Comparison of ENCODE assay signal across 11 cellular contexts in genomic region chr20:3727333-3728035, GRCh38. TPM values are rescaled to one million over a fixed set of nuclear protein-coding genes. Genes with fewer than 3 reads are reported as not detected.
DNase-seq lines count a peak whose midpoint lies in the region; ATAC-seq and TF ChIP-seq lines count a peak whose summit lies in the region.
"Had no signal": no experiment of that assay in that cellular context is flagged by ENCODE, and none has a peak within 500 bp of the region (broad histone marks: within the 10 kb centered on the region; RNA-seq: fewer than 3 reads in every experiment).

No MANE protein-coding gene starts in this region.

- ATAC-seq in psoas muscle: peak in 3 of 4 donors; percentile 13 to 35 (median 27)
- ATAC-seq in T-helper 17 cell: no peak
- ATAC-seq: GM12878 had no signal

- H3K36me3 Mint-ChIP-seq in T-helper 17 cell (ENCODE audit: low read depth): peaks cover 13% of the 10 kb centered on the region

- H3K9me3 ChIP-seq in psoas muscle: no peaks in the 10 kb centered on the region
- H3K9me3 ChIP-seq in T-helper 17 cell (ENCODE audit: control insufficient read depth, low read length, poor library complexity, severe bottlenecking): no peaks in the 10 kb centered on the region
- H3K9me3 ChIP-seq: upper lobe of left lung had no signal

- no peak overlapping the region for H3K27ac Mint-ChIP-seq in T-helper 17 cell
- H3K27ac Mint-ChIP-seq: progenitor cell of endocrine pancreas had no signal

- peaks cover 75% of the 10 kb centered on the region for H3K27me3 Mint-ChIP-seq in T-helper 17 cell

- 17 to 22% (median 20%) methylated on average over 12 of the region's 12 CpGs for WGBS in psoas muscle, 3 donors

- H3K4me1 Mint-ChIP-seq in T-helper 17 cell: peaks cover 9% of the 10 kb centered on the region

- H3K27ac ChIP-seq in psoas muscle: peak overlapping the region; percentile 7

- TF ChIP-seq CTCF in psoas muscle (IDR thresholded peaks at IDR 0.05): no peak

- H3K4me3 ChIP-seq in psoas muscle: no peak overlapping the region
- H3K4me3 ChIP-seq: GM12878, upper lobe of left lung had no signal

- no peaks in the 10 kb centered on the region for H3K4me1 ChIP-seq in psoas muscle

- no peaks in the 10 kb centered on the region for H3K36me3 ChIP-seq in psoas muscle (ENCODE audit: insufficient read depth in 1 of 2, low read depth in 1 of 2)
- H3K36me3 ChIP-seq: upper lobe of left lung had no signal

- H3K27me3 ChIP-seq in psoas muscle (ENCODE audit: insufficient read depth in 3 of 3, low read length in 2 of 3): peaks cover 0 to 29% (median 0%) of the 10 kb centered on the region in 3 donors

- intact Hi-C loops in psoas muscle (cut with DNase I): no loop called here

- no peak overlapping the region for H3K4me3 Mint-ChIP-seq in T-helper 17 cell

- DNase-seq in H4 (ENCODE audit: low spot score): peak; percentile 37
- peak; percentile 52 for DNase-seq in epidermal melanocyte (ENCODE audit: insufficient read length, low spot score)
- peak in 1 of 2 donors; percentile 39 for DNase-seq in psoas muscle
- DNase-seq in glomerular visceral epithelial cell (ENCODE audit: extremely low spot score): no peak
- DNase-seq in T-helper 17 cell: no peak
- no peak for DNase-seq in activated CD8-positive, alpha-beta memory T cell treated with anti-CD3 and anti-CD28 coated beads for 24 hours
- DNase-seq: NCI-H526 treated with DMSO at 0.1 percent for 48 hours, upper lobe of left lung had no signal

RNA-seq across cellular contexts. Expression of gene HSPA12B, which starts 5.0 kb away (rescaled TPM):
- 0.12 TPM in 1 of 2 replicates, not detected in the other for total RNA-seq in H4 (2014; rRNA removed; shearing (Covaris generic))
- total RNA-seq in psoas muscle (1 to 10 TPM; 5.7 to 9.7 (median 8.2) TPM), T-helper 17 cell (not detected)
- 1 to 10 TPM; 4.0 to 7.6 (median 7.5) TPM for polyA plus RNA-seq in psoas muscle
- total RNA-seq: GM12878, progenitor cell of endocrine pancreas had no signal

RNA-seq across cellular contexts. Expression of gene SIGLEC1, which starts 15.1 kb away (rescaled TPM):
- total RNA-seq in H4 (2014; rRNA removed; shearing (Covaris generic)): 0.02 TPM in 1 of 2 replicates, not detected in the other
- total RNA-seq in psoas muscle (1 to 10 TPM; 2.3 to 6.2 (median 3.5) TPM), T-helper 17 cell (under 1 TPM; 0.10 to 0.13 TPM)
- polyA plus RNA-seq in psoas muscle: 1 to 10 TPM in 2 of 3 donors, under 1 TPM in 1; 0.98 to 2.6 (median 1.3) TPM
- total RNA-seq: endothelial cell of umbilical vein, progenitor cell of endocrine pancreas had no signal
- polyA plus RNA-seq: endothelial cell of umbilical vein, GM12878 had no signal

RNA-seq across cellular contexts. Expression of gene ADISSP, which starts 40.1 kb away (rescaled TPM):
- total RNA-seq in H4 (2014; rRNA removed; shearing (Covaris generic)): 38.3 and 38.9 TPM in 2 replicates
- total RNA-seq in psoas muscle (10 to 100 TPM; 11.9 to 16.0 (median 13.4) TPM), T-helper 17 cell (10 to 100 TPM; 13.3 to 19.0 TPM)
- 10 to 100 TPM; 10.7 to 24.7 (median 15.4) TPM for polyA plus RNA-seq in psoas muscle

RNA-seq across cellular contexts. Expression of gene ADAM33, which starts 45.7 kb away (rescaled TPM):
- total RNA-seq in H4 (2014; rRNA removed; shearing (Covaris generic)): not detected in 2 replicates
- 1 to 10 TPM; 2.4 to 8.9 (median 3.1) TPM for total RNA-seq in psoas muscle
- 1 to 10 TPM; 4.3 to 6.6 (median 4.6) TPM for polyA plus RNA-seq in psoas muscle
- total RNA-seq in T-helper 17 cell: not detected
- total RNA-seq: GM12878 had no signal
- polyA plus RNA-seq: GM12878 had no signal

RNA-seq across cellular contexts. Expression of gene SPEF1, which starts 53.8 kb away (rescaled TPM):
- 0.21 TPM in 1 of 2 replicates, not detected in the other for total RNA-seq in H4 (2014; rRNA removed; shearing (Covaris generic))
- total RNA-seq in psoas muscle (under 1 TPM in 1 of 4 donors, not detected in 3; 0.13 TPM), T-helper 17 cell (under 1 TPM in 1 of 2 donors, not detected in 1; 0.18 TPM)
- polyA plus RNA-seq in psoas muscle: 1 to 10 TPM in 1 of 3 donors, under 1 TPM in 2; 0.12 to 1.7 (median 0.35) TPM
- total RNA-seq: GM12878 had no signal

Comparison
In these comparisons a context has a peak if more than half of its experiments do, and no peak if none do; other contexts are left out.
1. DNase-seq: peak in H4 (single experiment) and epidermal melanocyte (single experiment); none in glomerular visceral epithelial cell (single experiment), T-helper 17 cell (0 of 3) and activated CD8-positive, alpha-beta memory T cell treated with anti-CD3 and anti-CD28 coated beads for 24 hours (single experiment).